In the genomic region with DNA sequence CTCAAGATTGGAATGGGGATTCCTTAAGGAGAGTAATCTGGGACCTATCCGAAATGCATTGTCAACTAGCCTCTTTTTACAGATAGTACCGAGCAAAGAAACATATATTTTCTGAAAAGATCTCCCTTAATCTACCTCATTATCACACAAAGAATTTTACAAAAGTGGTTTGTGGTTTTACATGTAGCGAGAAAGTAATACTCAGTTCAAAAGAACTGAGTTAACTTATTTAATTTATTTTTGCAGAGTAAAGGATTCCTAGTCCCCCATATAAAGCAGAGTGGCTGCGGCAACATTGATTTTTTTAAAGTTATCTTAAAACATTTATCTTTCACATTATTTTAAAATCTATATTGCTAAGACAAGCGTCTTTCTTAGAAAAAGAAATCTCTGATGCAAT, we compare ENCODE assay signal across 27 cellular contexts. TPM values are rescaled to one million over a fixed set of nuclear protein-coding genes. Genes with fewer than 3 reads are reported as not detected.
DNase-seq lines count a peak whose midpoint lies in the region; ATAC-seq and TF ChIP-seq lines count a peak whose summit lies in the region.
"Had no signal": no experiment of that assay in that cellular context is flagged by ENCODE, and none has a peak within 500 bp of the region (broad histone marks: within the 10 kb centered on the region; RNA-seq: fewer than 3 reads in every experiment).

No MANE protein-coding gene starts in this region.

- ATAC-seq in T-cell (replicated peaks in 1 of 4): peak; percentile 58 to 75 (median 69)
- ATAC-seq in activated naive CD8-positive, alpha-beta T cell treated with anti-CD3 and anti-CD28 coated beads, Interleukin-2, amount 10 ng/mL, durations not matched to agents 7 days and 5 days (ENCODE audit: low read depth): peak; percentile 55
- no peak for ATAC-seq in HG02763 (IDR thresholded peaks at IDR 0.05; ENCODE audit: unreplicated experiment)
- ATAC-seq: lower lobe of right lung, right lobe of liver had no signal

- peaks cover 38% of the 10 kb centered on the region for H3K4me1 Mint-ChIP-seq in activated naive CD4-positive, alpha-beta T cell treated with anti-CD3 and anti-CD28 coated beads, Interleukin-2, amount 50 U/mL, for 24 hours
- peaks cover 41 to 81% (median 43%) of the 10 kb centered on the region in 3 donors for H3K4me1 Mint-ChIP-seq in T-cell
- H3K4me1 Mint-ChIP-seq in activated naive CD8-positive, alpha-beta T cell treated with anti-CD3 and anti-CD28 coated beads, Interleukin-2, amount 10 ng/mL, durations not matched to agents 7 days and 5 days: peaks cover 69% of the 10 kb centered on the region

- no peak for TF ChIP-seq CTCF in GM20000 (IDR thresholded peaks at IDR 0.05; ENCODE audit: extremely low read depth, missing control alignments)

- DNase-seq in activated naive CD4-positive, alpha-beta T cell (lab: John Stamatoyannopoulos, UW): no peak
- DNase-seq in T-cell: no peak
- DNase-seq in activated naive CD8-positive, alpha-beta T cell treated with anti-CD3 and anti-CD28 coated beads, Interleukin-2, amount 10 ng/mL, durations not matched to agents 7 days and 5 days: no peak
- no peak for DNase-seq in inferior parietal cortex (ENCODE audit: extremely low spot score)
- DNase-seq in GM20000 (ENCODE audit: low spot score): no peak
- DNase-seq: cerebellar nuclear complex; DMS153; dorsolateral prefrontal cortex; GDM1; glutamatergic neuron; IMR-90; kidney; lower lobe of right lung; NCI-H1417 treated with DMSO at 0.1 percent for 48 hours; NCI-H2107; NCI-H446 treated with DMSO at 0.1 percent for 48 hours; PC-9; right lobe of liver; SHP77 treated with DMSO at 0.1 percent for 48 hours; stimulated activated CD4-positive, alpha-beta T cell treated with anti-CD3 and anti-CD28 coated beads, Interleukin-12 subunit alpha, Interleukin-12 subunit beta, amount 100 ng/mL, for 4 hours; stimulated activated CD4-positive, alpha-beta T cell treated with anti-CD3 and anti-CD28 coated beads, Interleukin-4, amount 100 ng/mL, for 4 hours; stimulated activated naive CD4-positive, alpha-beta T cell treated with Interleukin-2 at 50 U/mL for 16 hours; tibial artery had no signal

- peak overlapping the region; percentile 52 for H3K4me3 Mint-ChIP-seq in activated naive CD4-positive, alpha-beta T cell treated with anti-CD3 and anti-CD28 coated beads, Interleukin-2, amount 50 U/mL, for 24 hours
- H3K4me3 Mint-ChIP-seq in T-cell: peak overlapping the region in 2 of 3 donors; percentile 43 to 73
- H3K4me3 Mint-ChIP-seq in activated naive CD8-positive, alpha-beta T cell treated with anti-CD3 and anti-CD28 coated beads, Interleukin-2, amount 10 ng/mL, durations not matched to agents 7 days and 5 days: peak overlapping the region; percentile 62
- H3K4me3 Mint-ChIP-seq: CD14-positive monocyte, neural progenitor cell had no signal

- no peaks in the 10 kb centered on the region for H3K9me3 Mint-ChIP-seq in activated naive CD4-positive, alpha-beta T cell treated with anti-CD3 and anti-CD28 coated beads, Interleukin-2, amount 50 U/mL, for 24 hours
- no peaks in the 10 kb centered on the region for H3K9me3 Mint-ChIP-seq in T-cell
- no peaks in the 10 kb centered on the region for H3K9me3 Mint-ChIP-seq in activated naive CD8-positive, alpha-beta T cell treated with anti-CD3 and anti-CD28 coated beads, Interleukin-2, amount 10 ng/mL, durations not matched to agents 7 days and 5 days
- H3K9me3 Mint-ChIP-seq: CD14-positive monocyte had no signal

- H3K36me3 Mint-ChIP-seq in activated naive CD4-positive, alpha-beta T cell treated with anti-CD3 and anti-CD28 coated beads, Interleukin-2, amount 50 U/mL, for 24 hours: no peaks in the 10 kb centered on the region
- no peaks in the 10 kb centered on the region for H3K36me3 Mint-ChIP-seq in T-cell
- peaks cover 6% of the 10 kb centered on the region for H3K36me3 Mint-ChIP-seq in activated naive CD8-positive, alpha-beta T cell treated with anti-CD3 and anti-CD28 coated beads, Interleukin-2, amount 10 ng/mL, durations not matched to agents 7 days and 5 days
- H3K36me3 Mint-ChIP-seq: CD14-positive monocyte, neural progenitor cell had no signal

- CTCF ChIA-PET in T-cell (lab: Charles Lee): no interaction called here

- POLR2A ChIA-PET in T-cell (lab: Charles Lee): interaction anchor here in 1 of 2 donors (0.6 kb wide), 1 partner anchor 71 kb away, joined by 4 read pairs; no protein-coding TSS in a partner anchor
- POLR2A ChIA-PET in activated naive CD8-positive, alpha-beta T cell treated with anti-CD3 and anti-CD28 coated beads, Interleukin-2, amount 10 ng/mL, durations not matched to agents 7 days and 5 days (lab: Charles Lee): interaction anchor here (0.7 to 3.1 kb wide), 8 partner anchors 9 to 760 kb away, joined by 3 to 33 read pairs (median 10); a partner anchor contains a TSS

- H3K27me3 Mint-ChIP-seq in activated naive CD4-positive, alpha-beta T cell treated with anti-CD3 and anti-CD28 coated beads, Interleukin-2, amount 50 U/mL, for 24 hours: no peaks in the 10 kb centered on the region
- no peaks in the 10 kb centered on the region for H3K27me3 Mint-ChIP-seq in T-cell
- H3K27me3 Mint-ChIP-seq in activated naive CD8-positive, alpha-beta T cell treated with anti-CD3 and anti-CD28 coated beads, Interleukin-2, amount 10 ng/mL, durations not matched to agents 7 days and 5 days: no peaks in the 10 kb centered on the region

- peak overlapping the region; percentile 84 for H3K27ac Mint-ChIP-seq in activated naive CD4-positive, alpha-beta T cell treated with anti-CD3 and anti-CD28 coated beads, Interleukin-2, amount 50 U/mL, for 24 hours
- H3K27ac Mint-ChIP-seq in T-cell: peak overlapping the region; percentile 91 to 94
- H3K27ac Mint-ChIP-seq in activated naive CD8-positive, alpha-beta T cell treated with anti-CD3 and anti-CD28 coated beads, Interleukin-2, amount 10 ng/mL, durations not matched to agents 7 days and 5 days: peak overlapping the region; percentile 97
- H3K27ac Mint-ChIP-seq: CD14-positive monocyte had no signal

RNA-seq across cellular contexts. Expression of a gene that starts 15.9 kb away (rescaled TPM):
- total RNA-seq in T-cell: 100 to 1,000 TPM in 2 of 5 donors, 10 to 100 TPM in 3; 44.3 to 138 (median 82.9) TPM
- total RNA-seq in activated naive CD8-positive, alpha-beta T cell treated with anti-CD3 and anti-CD28 coated beads, Interleukin-2, amount 10 ng/mL, durations not matched to agents 7 days and 5 days: 100 to 1,000 TPM; 154 to 168 TPM
